Comparison of ENCODE assay signal across 28 cellular contexts in genomic region chr11:83881428-83881827, GRCh38.
DNase-seq lines count a peak whose midpoint lies in the region; ATAC-seq, FAIRE-seq and TF ChIP-seq lines count a peak whose summit lies in the region.
"Had no signal": no experiment of that assay in that cellular context is flagged by ENCODE, and none has a peak within 500 bp of the region (broad histone marks: within the 10 kb centered on the region; RNA-seq: fewer than 3 reads in every experiment).

No MANE protein-coding gene starts in this region.

- H3K27me3 Mint-ChIP-seq in WTC11 (ENCODE audit: low read depth) = no peaks in the 10 kb centered on the region
- H3K27me3 Mint-ChIP-seq: CD8-positive, alpha-beta memory T cell; dendritic cell treated with granulocyte-macrophage colony-stimulating factor and Interleukin-4, amounts not matched to agents 40 ng/mL and 50 ng/mL, for 4 days; stimulated activated naive CD8-positive, alpha-beta T cell treated with anti-CD3 and anti-CD28 coated beads, Interleukin-15, amount 100 ng/mL, for 72 hours had no signal

- H3K9me3 Mint-ChIP-seq in WTC11 = peaks cover 26% of the 10 kb centered on the region

- DNase-seq in A549 (ENCODE audit: low read depth in 1 of 2, low spot score in 1 of 2) = peak in 1 of 2 experiments; percentile 11
- DNase-seq in ELR (ENCODE audit: low read depth) = peak; percentile 1
- DNase-seq in NAMALWA (ENCODE audit: low spot score) = peak; percentile 11
- DNase-seq in WTC11 (ENCODE audit: low spot score) = no peak
- no peak for DNase-seq in foreskin keratinocyte
- DNase-seq in NCI-H2107 treated with DMSO at 0.1 percent for 48 hours (lab: John Stamatoyannopoulos, UW; ENCODE audit: unreplicated experiment) = no peak
- no peak for DNase-seq in HK-2 (ENCODE audit: unreplicated experiment)
- DNase-seq: activated CD4-positive, alpha-beta T cell treated with anti-CD3 and anti-CD28 coated beads, Interleukin-2, amount 50 U/mL, for 4 hours; activated gamma-delta T cell treated with Interleukin-2 at 50 U/mL for 16 hours; CD8-positive, alpha-beta memory T cell; hypothalamus; kidney; lower lobe of right lung; NCI-H1105 treated with DMSO at 0.1 percent for 48 hours; NCI-H2081; NCI-H510A treated with DMSO at 0.1 percent for 48 hours; PC-9; psoas muscle; stimulated activated CD4-positive, alpha-beta T cell treated with anti-CD3 and anti-CD28 coated beads, Interleukin-4, amount 100 ng/mL, for 1 hour; stimulated activated naive CD8-positive, alpha-beta T cell treated with anti-CD3 and anti-CD28 coated beads, Interleukin-15, amount 100 ng/mL, for 72 hours; T-helper 2 cell had no signal

- no peak for TF ChIP-seq EP300 in A549 (IDR thresholded peaks at IDR 0.05)

- FAIRE-seq in A549 (lab: Jason Lieb, UNC) = no peak
- FAIRE-seq: endothelial cell of umbilical vein had no signal

- WGBS in A549 (ENCODE audit: missing lambda C conversion rate) = 0% methylated on average over 1 of the region's 1 CpG

- H3K4me3 Mint-ChIP-seq in WTC11 = no peak overlapping the region
- H3K4me3 Mint-ChIP-seq: CD8-positive, alpha-beta memory T cell; dendritic cell treated with granulocyte-macrophage colony-stimulating factor and Interleukin-4, amounts not matched to agents 40 ng/mL and 50 ng/mL, for 4 days; stimulated activated naive CD8-positive, alpha-beta T cell treated with anti-CD3 and anti-CD28 coated beads, Interleukin-15, amount 100 ng/mL, for 72 hours had no signal

- POLR2A ChIA-PET in A549 (lab: Yijun Ruan, JAX) (no interaction called here), WTC11 (lab: Charles Lee) (no interaction called here)

- CTCF ChIA-PET in A549 (lab: Yijun Ruan, JAX) = no interaction called here
- CTCF ChIA-PET in WTC11 (lab: Charles Lee) = no interaction called here

- TF ChIP-seq RAD21 in A549 (conservative IDR thresholded peaks at IDR 0.05 in 1 of 2, IDR thresholded peaks at IDR 0.05 in 1 of 2) = no peak

- no peak overlapping the region for H3K4me3 ChIP-seq in A549
- H3K4me3 ChIP-seq: cardiac muscle cell, lower lobe of right lung, PC-9, psoas muscle, smooth muscle cell, tibial nerve had no signal

- H3K27ac ChIP-seq in A549 (no peak overlapping the region), foreskin keratinocyte (no peak overlapping the region)
- H3K27ac ChIP-seq: cardiac muscle cell, KMS-11, lower lobe of right lung, PC-9, psoas muscle, tibial nerve had no signal

- H3K4me2 ChIP-seq in A549 = no peak overlapping the region
- H3K4me2 ChIP-seq: KMS-11, PC-9, smooth muscle cell had no signal

- peaks cover 12% of the 10 kb centered on the region for H3K36me3 Mint-ChIP-seq in WTC11
- H3K36me3 Mint-ChIP-seq: CD8-positive, alpha-beta memory T cell had no signal

- no peak for TF ChIP-seq CTCF in A549 (IDR thresholded peaks at IDR 0.05)
- TF ChIP-seq CTCF in WTC11 (IDR thresholded peaks at IDR 0.05) = no peak
- TF ChIP-seq CTCF in foreskin keratinocyte (conservative IDR thresholded peaks at IDR 0.05) = no peak

- H3K27ac Mint-ChIP-seq in WTC11 = no peak overlapping the region
- H3K27ac Mint-ChIP-seq: CD8-positive, alpha-beta memory T cell; dendritic cell treated with granulocyte-macrophage colony-stimulating factor and Interleukin-4, amounts not matched to agents 40 ng/mL and 50 ng/mL, for 4 days; stimulated activated naive CD8-positive, alpha-beta T cell treated with anti-CD3 and anti-CD28 coated beads, Interleukin-15, amount 100 ng/mL, for 72 hours had no signal

- ATAC-seq in A549 (peak; percentile 24 to 51; a peak in 1 of 6 replicates), WTC11 (peak; percentile 47; the same call in 1 of the 2 replicates), foreskin keratinocyte (no peak), HG02973 (IDR thresholded peaks at IDR 0.05; ENCODE audit: unreplicated experiment) (no peak)
- ATAC-seq: lower lobe of right lung; psoas muscle; stimulated activated naive CD8-positive, alpha-beta T cell treated with anti-CD3 and anti-CD28 coated beads, Interleukin-15, amount 100 ng/mL, for 72 hours had no signal

- no peaks in the 10 kb centered on the region for H3K4me1 Mint-ChIP-seq in WTC11
- H3K4me1 Mint-ChIP-seq: CD8-positive, alpha-beta memory T cell; stimulated activated naive CD8-positive, alpha-beta T cell treated with anti-CD3 and anti-CD28 coated beads, Interleukin-15, amount 100 ng/mL, for 72 hours had no signal

- TF ChIP-seq POLR2A in A549 (IDR thresholded peaks at IDR 0.05; ENCODE audit: low read length) = no peak

- no peaks in the 10 kb centered on the region for H3K27me3 ChIP-seq in foreskin keratinocyte
- H3K27me3 ChIP-seq: cardiac muscle cell, tibial nerve had no signal

- H3K4me1 ChIP-seq in A549 (no peaks in the 10 kb centered on the region), foreskin keratinocyte (no peaks in the 10 kb centered on the region)
- H3K4me1 ChIP-seq: lower lobe of right lung, psoas muscle, tibial nerve had no signal

- H3K9me3 ChIP-seq in A549 = no peaks in the 10 kb centered on the region
- H3K9me3 ChIP-seq: lower lobe of right lung, psoas muscle had no signal

TF ChIP-seq in A549, 52 proteins besides CTCF, POLR2A, EP300 and RAD21:
- TF ChIP-seq MAZ (IDR thresholded peaks at IDR 0.05; ENCODE audit: borderline replicate concordance, low read depth, low read length) = no peak
- TF ChIP-seq SMC3 (IDR thresholded peaks at IDR 0.05) = no peak
- TF ChIP-seq RNF2 (IDR thresholded peaks at IDR 0.05; ENCODE audit: borderline replicate concordance, low read depth) = no peak
- TF ChIP-seq TFCP2L1 (CRISPR knock-in tag; IDR thresholded peaks at IDR 0.05) = no peak
- TF ChIP-seq POLR2AphosphoS2 (conservative IDR thresholded peaks at IDR 0.05; ENCODE audit: low read length) = no peak
- TF ChIP-seq HDAC2 (IDR thresholded peaks at IDR 0.05) = no peak
- TF ChIP-seq CEBPB (IDR thresholded peaks at IDR 0.05) = no peak
- no peak for TF ChIP-seq ZNF302 (CRISPR knock-in tag; IDR thresholded peaks at IDR 0.05)
- no peak for TF ChIP-seq HOXB5 (CRISPR knock-in tag; IDR thresholded peaks at IDR 0.05)
- TF ChIP-seq NFE2L2 (conservative IDR thresholded peaks at IDR 0.05; ENCODE audit: low read length) = no peak
- TF ChIP-seq CBX8 (IDR thresholded peaks at IDR 0.05) = no peak
- TF ChIP-seq ZC3H11A (IDR thresholded peaks at IDR 0.05) = no peak
- no peak for TF ChIP-seq RCOR1 (IDR thresholded peaks at IDR 0.05; ENCODE audit: low read depth, low read length)
- no peak for TF ChIP-seq GATA3 (IDR thresholded peaks at IDR 0.05; ENCODE audit: borderline replicate concordance)
- TF ChIP-seq PHF8 (IDR thresholded peaks at IDR 0.05; ENCODE audit: borderline replicate concordance, low read depth) = no peak
- TF ChIP-seq BHLHE40 (IDR thresholded peaks at IDR 0.05; ENCODE audit: low read depth, low read length) = no peak
- TF ChIP-seq PBX3 (IDR thresholded peaks at IDR 0.05) = no peak
- TF ChIP-seq ESRRA (IDR thresholded peaks at IDR 0.05; ENCODE audit: borderline replicate concordance, low read length) = no peak
TF ChIP-seq in A549: peak in this region for 0.

TF ChIP-seq in WTC11, 78 proteins besides CTCF, POLR2A, EP300 and RAD21 (continues in another document):
- no peak for TF ChIP-seq ERG (CRISPR knock-in tag; IDR thresholded peaks at IDR 0.05)
- no peak for TF ChIP-seq ZMAT4 (CRISPR knock-in tag; IDR thresholded peaks at IDR 0.05)
- no peak for TF ChIP-seq ZNF121 (CRISPR knock-in tag; IDR thresholded peaks at IDR 0.05)
- no peak for TF ChIP-seq ZBTB21 (CRISPR knock-in tag; IDR thresholded peaks at IDR 0.05; ENCODE audit: borderline replicate concordance)
- TF ChIP-seq EMX1 (CRISPR knock-in tag; IDR thresholded peaks at IDR 0.05) = no peak
- no peak for TF ChIP-seq E2F5 (CRISPR knock-in tag; IDR thresholded peaks at IDR 0.05)
- TF ChIP-seq GABPB1 (CRISPR knock-in tag; IDR thresholded peaks at IDR 0.05) = no peak
- TF ChIP-seq CBFB (CRISPR knock-in tag; IDR thresholded peaks at IDR 0.05; ENCODE audit: low read depth) = no peak
- no peak for TF ChIP-seq ZSCAN18 (CRISPR knock-in tag; IDR thresholded peaks at IDR 0.05)
- no peak for TF ChIP-seq NFATC4 (CRISPR knock-in tag; IDR thresholded peaks at IDR 0.05)
- TF ChIP-seq TCF7 (CRISPR knock-in tag; IDR thresholded peaks at IDR 0.05; ENCODE audit: low read depth) = no peak

Comparison
In these comparisons a context has a peak if more than half of its experiments do, and no peak if none do; other contexts are left out.
1. ATAC-seq: peak in A549 (2 of 2) and WTC11 (single experiment); none in foreskin keratinocyte (single experiment) and HG02973 (single experiment).
2. DNase-seq: peak in ELR (single experiment) and NAMALWA (single experiment); none in WTC11 (single experiment), foreskin keratinocyte (0 of 2), NCI-H2107 treated with DMSO at 0.1 percent for 48 hours (single experiment) and HK-2 (single experiment).